ENCODE assay signal across 22 cellular contexts in genomic region chr14:81480741-81481140, GRCh38. TPM values are rescaled to one million over a fixed set of nuclear protein-coding genes. Genes with fewer than 3 reads are reported as not detected.
DNase-seq lines count a peak whose midpoint lies in the region; ATAC-seq, FAIRE-seq and TF ChIP-seq lines count a peak whose summit lies in the region.
"Had no signal": no experiment of that assay in that cellular context is flagged by ENCODE, and none has a peak within 500 bp of the region (broad histone marks: within the 10 kb centered on the region; RNA-seq: fewer than 3 reads in every experiment).

No MANE protein-coding gene starts in this region.

- peaks cover 9% of the 10 kb centered on the region; the same call in 1 of the 2 replicates for H3K79me2 ChIP-seq in KMS-11 (ENCODE audit: insufficient read depth, low read depth)

- H3K27me3 Mint-ChIP-seq in activated CD8-positive, alpha-beta memory T cell treated with anti-CD3 and anti-CD28 coated beads, Interleukin-2, amount 10 ng/mL, durations not matched to agents 7 days and 5 days, result no peaks in the 10 kb centered on the region
- no peaks in the 10 kb centered on the region for H3K27me3 Mint-ChIP-seq in central memory CD8-positive, alpha-beta T cell
- no peaks in the 10 kb centered on the region for H3K27me3 Mint-ChIP-seq in glutamatergic neuron (ENCODE audit: unreplicated experiment)

- CTCF ChIA-PET in activated CD8-positive, alpha-beta memory T cell treated with anti-CD3 and anti-CD28 coated beads, Interleukin-2, amount 10 ng/mL, durations not matched to agents 7 days and 5 days (lab: Charles Lee), result interaction anchor here (1.7 kb wide), 1 partner anchor 16 kb away, joined by 4 read pairs; no protein-coding TSS in a partner anchor

- peak; percentile 74 for ATAC-seq in activated CD8-positive, alpha-beta memory T cell treated with anti-CD3 and anti-CD28 coated beads, Interleukin-2, amount 10 ng/mL, durations not matched to agents 7 days and 5 days
- ATAC-seq in central memory CD8-positive, alpha-beta T cell (replicated peaks; ENCODE audit: extremely low read depth, poor library complexity, severe bottlenecking), result peak; percentile 87
- no peak for ATAC-seq in HG03521 (IDR thresholded peaks at IDR 0.05; ENCODE audit: unreplicated experiment)
- no peak for ATAC-seq in GM18520 (IDR thresholded peaks at IDR 0.05; ENCODE audit: unreplicated experiment)

- peak overlapping the region; percentile 88; the same call in 1 of the 2 replicates for H3K4me2 ChIP-seq in KMS-11

- FAIRE-seq in small intestine (lab: Jason Lieb, UNC), result no peak
- FAIRE-seq: A204.1, H54, RCC 7860 had no signal

- H3K27ac ChIP-seq in KMS-11 (peak overlapping the region; percentile 94), small intestine (ENCODE audit: low read depth in 1 of 2, low read length in 1 of 2) (no peak overlapping the region)
- H3K27ac ChIP-seq: C4-2B had no signal

- no peak overlapping the region for H2AFZ ChIP-seq in KMS-11 (ENCODE audit: low read depth)

- H3K4me1 ChIP-seq in KMS-11 (ENCODE audit: low read depth, poor library complexity, severe bottlenecking), result peaks cover 99% of the 10 kb centered on the region
- H3K4me1 ChIP-seq in small intestine (ENCODE audit: control insufficient read depth in 2 of 2, insufficient read depth in 1 of 2, low read depth in 1 of 2, low read length in 1 of 2), result no peaks in the 10 kb centered on the region

- H3K36me3 Mint-ChIP-seq in activated CD8-positive, alpha-beta memory T cell treated with anti-CD3 and anti-CD28 coated beads, Interleukin-2, amount 10 ng/mL, durations not matched to agents 7 days and 5 days, result peaks cover 63% of the 10 kb centered on the region
- H3K36me3 Mint-ChIP-seq in central memory CD8-positive, alpha-beta T cell (ENCODE audit: insufficient read depth), result peaks cover 46% of the 10 kb centered on the region
- no peaks in the 10 kb centered on the region for H3K36me3 Mint-ChIP-seq in glutamatergic neuron (ENCODE audit: unreplicated experiment)

- no peaks in the 10 kb centered on the region for H3K9me3 ChIP-seq in small intestine (ENCODE audit: control insufficient read depth, low read depth)

- TF ChIP-seq CTCF in KMS-11 (conservative IDR thresholded peaks at IDR 0.05; ENCODE audit: low read depth, low read length) (no peak), glutamatergic neuron (IDR thresholded peaks at IDR 0.05; ENCODE audit: partially characterized antibody, unreplicated experiment) (no peak)

- peak overlapping the region; percentile 73 for H3K27ac Mint-ChIP-seq in activated CD8-positive, alpha-beta memory T cell treated with anti-CD3 and anti-CD28 coated beads, Interleukin-2, amount 10 ng/mL, durations not matched to agents 7 days and 5 days
- H3K27ac Mint-ChIP-seq in central memory CD8-positive, alpha-beta T cell (ENCODE audit: low read depth), result no peak overlapping the region
- H3K27ac Mint-ChIP-seq in glutamatergic neuron (ENCODE audit: unreplicated experiment), result no peak overlapping the region

- H3K27me3 ChIP-seq in KMS-11 (ENCODE audit: insufficient read depth, low read depth), result no peaks in the 10 kb centered on the region
- H3K27me3 ChIP-seq in small intestine (ENCODE audit: control insufficient read depth in 2 of 2, insufficient read depth in 2 of 2, low read length in 2 of 2), result no peaks in the 10 kb centered on the region

- no peaks in the 10 kb centered on the region for H3K9me3 Mint-ChIP-seq in activated CD8-positive, alpha-beta memory T cell treated with anti-CD3 and anti-CD28 coated beads, Interleukin-2, amount 10 ng/mL, durations not matched to agents 7 days and 5 days (ENCODE audit: low read depth)
- no peaks in the 10 kb centered on the region for H3K9me3 Mint-ChIP-seq in central memory CD8-positive, alpha-beta T cell
- H3K9me3 Mint-ChIP-seq in glutamatergic neuron (ENCODE audit: unreplicated experiment), result no peaks in the 10 kb centered on the region

- 73 to 92% (median 90%) methylated on average over 5 of the region's 5 CpGs for WGBS in small intestine, 3 donors

- DNase-seq in activated CD8-positive, alpha-beta memory T cell treated with anti-CD3 and anti-CD28 coated beads, Interleukin-2, amount 10 ng/mL, durations not matched to agents 7 days and 5 days, result peak; percentile 79
- DNase-seq in activated CD8-positive, alpha-beta memory T cell treated with anti-CD3 and anti-CD28 coated beads for 24 hours, result no peak
- peak in 1 of 2 donors; percentile 21 for DNase-seq in central memory CD8-positive, alpha-beta T cell (ENCODE audit: low spot score in 2 of 2)
- peak; percentile 14 for DNase-seq in small intestine
- no peak for DNase-seq in glutamatergic neuron
- DNase-seq: EL, GF-D8, IMR-90, MV-4-11, NCI-H187 treated with DMSO at 0.1 percent for 48 hours, NCI-H2107, NCI-H226, NCI-H510A treated with DMSO at 0.1 percent for 48 hours, NCI-H748 treated with DMSO at 0.1 percent for 48 hours, Right ventricle myocardium superior had no signal

- peak overlapping the region; percentile 16 for H3K4me3 Mint-ChIP-seq in activated CD8-positive, alpha-beta memory T cell treated with anti-CD3 and anti-CD28 coated beads, Interleukin-2, amount 10 ng/mL, durations not matched to agents 7 days and 5 days
- H3K4me3 Mint-ChIP-seq in central memory CD8-positive, alpha-beta T cell, result peak overlapping the region; percentile 30
- H3K4me3 Mint-ChIP-seq in glutamatergic neuron (ENCODE audit: unreplicated experiment), result no peak overlapping the region

- H3K9ac ChIP-seq in KMS-11, result peak overlapping the region; percentile 3; the same call in 1 of the 2 replicates

- peaks cover 45% of the 10 kb centered on the region for H3K4me1 Mint-ChIP-seq in activated CD8-positive, alpha-beta memory T cell treated with anti-CD3 and anti-CD28 coated beads, Interleukin-2, amount 10 ng/mL, durations not matched to agents 7 days and 5 days
- H3K4me1 Mint-ChIP-seq in central memory CD8-positive, alpha-beta T cell, result peaks cover 12% of the 10 kb centered on the region
- H3K4me1 Mint-ChIP-seq in glutamatergic neuron (ENCODE audit: low read depth, unreplicated experiment), result no peaks in the 10 kb centered on the region

- H3K36me3 ChIP-seq in KMS-11 (ENCODE audit: insufficient read depth), result peaks cover 17% of the 10 kb centered on the region; the same call in 1 of the 2 replicates
- H3K36me3 ChIP-seq in small intestine (ENCODE audit: control insufficient read depth in 2 of 2, insufficient read depth in 2 of 2, low read length in 2 of 2), result peaks cover 14 to 28% of the 10 kb centered on the region in 2 donors

- no peaks in the 10 kb centered on the region for H4K20me1 ChIP-seq in KMS-11 (ENCODE audit: insufficient read depth)

- no peak overlapping the region for H3K4me3 ChIP-seq in KMS-11 (IDR thresholded peaks at IDR 0.05; ENCODE audit: insufficient read depth, low read depth, low read length)
- no peak overlapping the region for H3K4me3 ChIP-seq in small intestine (ENCODE audit: low read depth in 1 of 2, low read length in 2 of 2)

RNA-seq across cellular contexts. Expression of gene SEL1L, which starts 52.9 kb away (rescaled TPM):
- total RNA-seq in activated CD8-positive, alpha-beta memory T cell treated with anti-CD3 and anti-CD28 coated beads, Interleukin-2, amount 10 ng/mL, durations not matched to agents 7 days and 5 days, result 10 to 100 TPM; 59.0 to 65.3 TPM
- 10 to 100 TPM in 1 of 3 donors, 1 to 10 TPM in 2; 7.4 to 22.3 (median 8.6) TPM for polyA plus RNA-seq in small intestine
- 43.1 TPM for total RNA-seq in glutamatergic neuron (ENCODE audit: unreplicated experiment)

Comparison
In these comparisons a context has a peak if more than half of its experiments do, and no peak if none do; other contexts are left out.
1. DNase-seq: peak in activated CD8-positive, alpha-beta memory T cell treated with anti-CD3 and anti-CD28 coated beads, Interleukin-2, amount 10 ng/mL, durations not matched to agents 7 days and 5 days (single experiment) and small intestine (single experiment); none in activated CD8-positive, alpha-beta memory T cell treated with anti-CD3 and anti-CD28 coated beads for 24 hours (single experiment) and glutamatergic neuron (single experiment).
2. ATAC-seq: peak in activated CD8-positive, alpha-beta memory T cell treated with anti-CD3 and anti-CD28 coated beads, Interleukin-2, amount 10 ng/mL, durations not matched to agents 7 days and 5 days (single experiment) and central memory CD8-positive, alpha-beta T cell (single experiment); none in HG03521 (single experiment) and GM18520 (single experiment).